7 cellular contexts compared by ENCODE assay signal in the genomic region with DNA sequence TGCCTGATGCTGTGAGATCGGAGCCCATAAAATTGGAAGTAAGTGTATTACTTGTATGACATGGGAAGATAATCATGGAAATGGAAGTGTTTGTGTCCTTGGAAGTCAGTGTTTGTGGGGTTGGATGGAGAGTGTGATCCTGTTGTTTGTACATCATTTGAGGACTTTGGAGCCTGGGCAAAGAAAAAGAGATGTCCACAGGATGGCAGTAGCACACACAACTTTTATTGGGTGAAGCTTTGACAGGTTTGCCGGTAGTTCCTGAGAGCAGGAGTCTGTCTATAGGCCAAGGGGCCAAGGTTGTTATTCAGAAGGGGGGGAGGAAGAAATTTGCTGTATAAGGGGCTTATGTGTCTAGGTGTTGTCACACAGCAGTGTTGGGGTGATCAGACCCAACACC.
A peak's percentile ranks its signal among the peaks of the same experiment; 100 is the strongest.
DNase-seq lines count a peak whose midpoint lies in the region; ATAC-seq, FAIRE-seq and TF ChIP-seq lines count a peak whose summit lies in the region.
"Not testable (repeated sequence)": the region's sequence is repeated elsewhere in the genome, so short reads cannot be mapped to it uniquely, and the experiment has no call there.

No MANE protein-coding gene starts in this region.

- not testable (repeated sequence) for H3F3A ChIP-seq in GM23338 (replicated peaks; ENCODE audit: low read depth)

- not testable (repeated sequence) for TF ChIP-seq POLR2A in NB4 (IDR thresholded peaks at IDR 0.05; ENCODE audit: extremely low read depth, insufficient read length); K562 (conservative IDR thresholded peaks at IDR 0.05); HepG2 (IDR thresholded peaks at IDR 0.05; ENCODE audit: insufficient read depth in 1 of 2, low read depth in 2 of 2, low read length in 2 of 2)

- not testable (repeated sequence) for TF ChIP-seq CTCF in GM10248 (IDR thresholded peaks at IDR 0.05; ENCODE audit: control extremely low read depth, extremely low read depth, low read depth, missing control alignments); K562 (IDR thresholded peaks at IDR 0.05 in 2 of 3, conservative IDR thresholded peaks at IDR 0.05 in 1 of 3; ENCODE audit: insufficient read depth in 2 of 3, low read depth in 1 of 3, low read length in 3 of 3)
- TF ChIP-seq CTCF in GM23338 (conservative IDR thresholded peaks at IDR 0.05; ENCODE audit: low read depth in 2 of 2), result peak in 1 of 2 experiments; percentile 18; a peak in 1 of 4 replicates
- peak; percentile 3 for TF ChIP-seq CTCF in NB4 (IDR thresholded peaks at IDR 0.05; ENCODE audit: low read depth, low read length)
- peak; percentile 16; the same call in 1 of the 2 replicates for TF ChIP-seq CTCF in HepG2 (CRISPR knock-in tag; IDR thresholded peaks at IDR 0.05)

- not testable (repeated sequence) for H3K4me3 Mint-ChIP-seq in GM23338; stimulated activated memory B cell treated with anti-CD40 and anti-IgM and Interleukin-4, amounts not matched to agents 10 μg/mL and 1 μg/mL and 100 μg/mL, for 72 hours

- TF ChIP-seq EP300 in K562 (IDR thresholded peaks at IDR 0.05; ENCODE audit: low read length); HepG2 (IDR thresholded peaks at IDR 0.05; ENCODE audit: low read depth in 2 of 2, low read length in 2 of 2); HepG2 (CRISPR knock-in tag; IDR thresholded peaks at IDR 0.05; ENCODE audit: borderline replicate concordance): not testable (repeated sequence)

- H2AFZ ChIP-seq in GM23338; K562 (ENCODE audit: low read depth, low read length); HepG2 (ENCODE audit: low read length): not testable (repeated sequence)

- not testable (repeated sequence) for H3K9me2 ChIP-seq in GM23338 (ENCODE audit: insufficient read depth)

- H3K9me3 Mint-ChIP-seq in GM23338, result peaks cover 29% of the 10 kb centered on the region
- not testable (repeated sequence) for H3K9me3 Mint-ChIP-seq in stimulated activated memory B cell treated with anti-CD40 and anti-IgM and Interleukin-4, amounts not matched to agents 10 μg/mL and 1 μg/mL and 100 μg/mL, for 72 hours

- 0% methylated on average over 2 of the region's 2 CpGs for WGBS in K562 (ENCODE audit: insufficient coverage, low coverage, missing lambda C conversion rate)
- 27% methylated on average over 2 of the region's 2 CpGs for WGBS in HepG2 (ENCODE audit: low lambda C conversion rate)

- in situ Hi-C loops in K562 (cut with MboI), result loop anchor here (5.0 kb wide), 1 partner anchor 737 kb away; no protein-coding TSS in a partner anchor
- in situ Hi-C loops in HepG2 (cut with HindIII; ENCODE audit: extremely low pct_ligation_motif_present, low pct_unique_long_range_greater_than_20kb), result not testable (repeated sequence)

- TF ChIP-seq RAD21 in K562 (CRISPR knock-in tag; conservative IDR thresholded peaks at IDR 0.05 in 1 of 2, IDR thresholded peaks at IDR 0.05 in 1 of 2); HepG2 (CRISPR knock-in tag; IDR thresholded peaks at IDR 0.05): not testable (repeated sequence)

- not testable (repeated sequence) for H3K4me1 Mint-ChIP-seq in GM23338; stimulated activated memory B cell treated with anti-CD40 and anti-IgM and Interleukin-4, amounts not matched to agents 10 μg/mL and 1 μg/mL and 100 μg/mL, for 72 hours

- not testable (repeated sequence) for H3K9me1 ChIP-seq in K562 (ENCODE audit: control insufficient read depth, insufficient read depth, low read length)

- POLR2A ChIA-PET in GM10248 (lab: Yijun Ruan, JAX); K562 (lab: Yijun Ruan, JAX); HepG2 (lab: Yijun Ruan, JAX): not testable (repeated sequence)

- H3K27me3 Mint-ChIP-seq in GM23338 (ENCODE audit: insufficient read depth, low read depth, poor library complexity); stimulated activated memory B cell treated with anti-CD40 and anti-IgM and Interleukin-4, amounts not matched to agents 10 μg/mL and 1 μg/mL and 100 μg/mL, for 72 hours: not testable (repeated sequence)

- DNase-seq in GM10248 (ENCODE audit: extremely low spot score), result peak; percentile 0
- DNase-seq in GM23338 (ENCODE audit: low spot score), result peak; percentile 2
- peak; percentile 6 for DNase-seq in NB4 (ENCODE audit: low read depth)
- DNase-seq in RPMI8226, result peak; percentile 9
- DNase-seq in K562 (ENCODE audit: extremely low read depth in 1 of 4, low spot score in 3 of 4), result not testable (repeated sequence)
- DNase-seq in HepG2 (ENCODE audit: low spot score), result peak; percentile 15

- not testable (repeated sequence) for H3K9ac ChIP-seq in K562 (ENCODE audit: insufficient read depth in 1 of 2, low read depth in 2 of 2, low read length in 2 of 2); HepG2 (ENCODE audit: insufficient read depth, low read depth, low read length)

- not testable (repeated sequence) for H3K4me1 ChIP-seq in GM23338 (ENCODE audit: insufficient read depth); K562 (replicated peaks in 1 of 2; ENCODE audit: control insufficient read depth in 2 of 2, insufficient read depth in 2 of 2, low read length in 2 of 2); HepG2 (ENCODE audit: insufficient read depth, low read length)

- not testable (repeated sequence) for ATAC-seq in GM23338; stimulated activated memory B cell treated with anti-CD40 and anti-IgM and Interleukin-4, amounts not matched to agents 10 μg/mL and 1 μg/mL and 100 μg/mL, for 72 hours
- ATAC-seq in K562 (peak; percentile 46; the same call in 1 of the 3 replicates), HepG2 (peak; percentile 84)

- H4K20me1 ChIP-seq in GM23338 (replicated peaks; ENCODE audit: insufficient read depth); K562 (replicated peaks; ENCODE audit: control insufficient read depth, insufficient read depth, low read length); HepG2 (ENCODE audit: insufficient read depth, low read length): not testable (repeated sequence)

- H3K27ac ChIP-seq in GM23338 (ENCODE audit: low read depth); K562 (ENCODE audit: extremely low read depth, low read depth, low read length); HepG2 (ENCODE audit: extremely low read length, insufficient read depth, low read length): not testable (repeated sequence)

- H3K27ac Mint-ChIP-seq in GM23338, result not testable (repeated sequence)
- peak overlapping the region; percentile 20 for H3K27ac Mint-ChIP-seq in stimulated activated memory B cell treated with anti-CD40 and anti-IgM and Interleukin-4, amounts not matched to agents 10 μg/mL and 1 μg/mL and 100 μg/mL, for 72 hours

- not testable (repeated sequence) for H3K36me3 ChIP-seq in GM23338 (ENCODE audit: insufficient read depth); K562 (ENCODE audit: control insufficient read depth, insufficient read depth, low read length); HepG2 (replicated peaks in 1 of 2; ENCODE audit: control insufficient read depth in 1 of 2, insufficient read depth in 2 of 2, low read length in 2 of 2)

- H3K4me3 ChIP-seq in GM23338; NB4 (ENCODE audit: low read depth, low read length); K562; HepG2 (replicated peaks in 1 of 3; ENCODE audit: insufficient read depth in 1 of 3, low read depth in 2 of 3, low read length in 3 of 3): not testable (repeated sequence)

- not testable (repeated sequence) for H3K27me3 ChIP-seq in GM23338 (ENCODE audit: insufficient read depth); K562 (ENCODE audit: control insufficient read depth in 2 of 2, insufficient read depth in 2 of 2, low read length in 2 of 2); HepG2 (ENCODE audit: control insufficient read depth in 1 of 2, insufficient read depth in 2 of 2, low read length in 2 of 2)

- CTCF ChIA-PET in GM10248 (lab: Yijun Ruan, JAX); K562 (lab: Yijun Ruan, JAX; ENCODE audit: low intra/inter-chr PET ratio); HepG2 (lab: Yijun Ruan, JAX; ENCODE audit: low intra/inter-chr PET ratio, low total read pairs): not testable (repeated sequence)

- not testable (repeated sequence) for H3K36me3 Mint-ChIP-seq in GM23338 (ENCODE audit: low read depth); stimulated activated memory B cell treated with anti-CD40 and anti-IgM and Interleukin-4, amounts not matched to agents 10 μg/mL and 1 μg/mL and 100 μg/mL, for 72 hours

- FAIRE-seq in K562 (lab: Jason Lieb, UNC); HepG2 (lab: Jason Lieb, UNC): not testable (repeated sequence)

- intact Hi-C loops in K562 (cut with micrococcal nuclease); HepG2 (cut with micrococcal nuclease; ENCODE audit: unreplicated experiment): not testable (repeated sequence)

- H3K79me2 ChIP-seq in GM23338 (replicated peaks; ENCODE audit: insufficient read depth); K562 (ENCODE audit: control insufficient read depth, insufficient read depth, low read length); HepG2 (ENCODE audit: insufficient read depth, low read length): not testable (repeated sequence)

- H3K9me3 ChIP-seq in K562 (replicated peaks; ENCODE audit: control insufficient read depth, insufficient read depth, low read depth, low read length); HepG2 (ENCODE audit: low read length): not testable (repeated sequence)

- H3K4me2 ChIP-seq in GM23338; K562 (ENCODE audit: insufficient read depth, low read length); HepG2 (ENCODE audit: low read depth, low read length): not testable (repeated sequence)

- not testable (repeated sequence) for BruUV-seq in K562 (replicated peaks; lab: Mats Ljungman, UMichigan); HepG2 (replicated peaks; lab: Mats Ljungman, UMichigan)

TF ChIP-seq in HepG2, 621 proteins besides CTCF, POLR2A, EP300 and RAD21:
- TF ChIP-seq HNF4A (CRISPR knock-in tag; IDR thresholded peaks at IDR 0.05), result 0 out of 2 replicates have a peak, but pooled peaks have one; percentile 15
